Comparison of ENCODE assay signal across 17 cellular contexts in the genomic region with DNA sequence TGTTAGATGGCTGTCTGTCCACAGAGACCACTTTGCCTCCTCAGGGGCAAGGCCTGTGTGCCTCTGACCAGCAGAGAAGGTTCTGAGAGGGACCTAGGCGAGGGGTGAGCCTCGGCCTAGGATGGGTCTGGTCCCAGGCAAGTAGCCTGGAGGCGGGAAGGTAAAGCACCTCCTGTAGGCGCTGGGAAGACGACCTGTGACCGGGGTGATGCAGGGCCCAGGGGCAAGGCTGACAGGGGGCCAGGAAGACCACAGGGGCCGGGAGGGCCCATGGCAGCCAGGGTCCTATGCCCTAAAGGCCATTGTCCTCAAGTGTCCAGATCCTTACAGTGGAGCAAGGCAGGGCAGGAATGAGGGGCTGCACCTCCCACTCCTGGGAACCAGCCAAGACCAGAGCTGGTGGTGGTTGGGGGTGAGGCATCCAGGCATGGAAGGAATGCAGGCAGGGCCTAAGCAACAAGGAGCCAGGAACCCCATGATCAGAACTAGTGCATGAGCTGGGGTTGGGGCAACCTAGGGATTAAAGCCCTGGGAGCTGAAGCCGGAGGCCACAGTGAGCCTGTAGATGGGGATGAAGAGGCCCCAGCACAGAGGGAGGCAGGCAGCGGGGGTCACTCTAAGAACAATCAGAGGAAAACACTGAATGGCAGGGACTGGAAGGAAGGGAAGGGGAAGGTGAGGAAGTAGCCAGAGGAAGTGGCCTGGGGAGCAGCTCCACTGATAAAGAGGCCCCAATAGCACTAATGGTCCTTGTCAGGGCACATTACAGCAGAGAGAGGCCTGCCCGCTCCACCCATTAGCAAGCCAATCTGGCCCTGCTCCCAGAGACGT. TPM values are rescaled to one million over a fixed set of nuclear protein-coding genes. Genes with fewer than 3 reads are reported as not detected.
DNase-seq lines count a peak whose midpoint lies in the region; ATAC-seq lines count a peak whose summit lies in the region.
"Had no signal": no experiment of that assay in that cellular context is flagged by ENCODE, and none has a peak within 500 bp of the region (broad histone marks: within the 10 kb centered on the region; RNA-seq: fewer than 3 reads in every experiment).

No MANE protein-coding gene starts in this region.

- peaks cover 26% of the 10 kb centered on the region for H3K4me1 Mint-ChIP-seq in stimulated activated memory B cell treated with anti-CD40 and anti-IgM and Interleukin-4, amounts not matched to agents 10 μg/mL and 1 μg/mL and 100 μg/mL, for 72 hours

- peaks cover 11% of the 10 kb centered on the region for H3K36me3 Mint-ChIP-seq in stimulated activated memory B cell treated with anti-CD40 and anti-IgM and Interleukin-4, amounts not matched to agents 10 μg/mL and 1 μg/mL and 100 μg/mL, for 72 hours

- no peak overlapping the region for H3K4me3 Mint-ChIP-seq in stimulated activated memory B cell treated with anti-CD40 and anti-IgM and Interleukin-4, amounts not matched to agents 10 μg/mL and 1 μg/mL and 100 μg/mL, for 72 hours

- no peak overlapping the region for H3K4me3 ChIP-seq in H7 (ENCODE audit: insufficient read depth, low read depth, low read length)
- H3K4me3 ChIP-seq: dorsolateral prefrontal cortex, psoas muscle, stomach had no signal

- DNase-seq in H7 (peak; percentile 74), astrocyte of the hippocampus (ENCODE audit: low read depth, low spot score) (peak; percentile 90), kidney glomerular epithelial cell (lab: John Stamatoyannopoulos, UW) (peak; percentile 17), NCI-H1436 (lab: John Stamatoyannopoulos, UW) (no peak)
- DNase-seq in stimulated activated CD4-positive, alpha-beta T cell treated with anti-CD3 and anti-CD28 coated beads, Interleukin-4, amount 100 ng/mL, for 4 hours = no peak
- DNase-seq: activated CD8-positive, alpha-beta memory T cell treated with anti-CD3 and anti-CD28 coated beads for 24 hours; activated naive CD4-positive, alpha-beta T cell treated with anti-CD3 and anti-CD28 coated beads, Interleukin-2, amount 50 U/mL, for 16 hours; COR-L47; dorsolateral prefrontal cortex; midbrain; NCI-H524 treated with DMSO at 0.1 percent for 48 hours; stimulated activated CD4-positive, alpha-beta T cell treated with anti-CD3 and anti-CD28 coated beads, Interleukin-4, amount 100 ng/mL, for 24 hours; stomach had no signal

- no peaks in the 10 kb centered on the region for H3K27me3 ChIP-seq in H7 (ENCODE audit: control insufficient read depth, insufficient read depth, low read length)
- H3K27me3 ChIP-seq: dorsolateral prefrontal cortex, stomach had no signal

- H3K27me3 Mint-ChIP-seq in stimulated activated memory B cell treated with anti-CD40 and anti-IgM and Interleukin-4, amounts not matched to agents 10 μg/mL and 1 μg/mL and 100 μg/mL, for 72 hours = no peaks in the 10 kb centered on the region

- no peaks in the 10 kb centered on the region for H3K9me3 Mint-ChIP-seq in stimulated activated memory B cell treated with anti-CD40 and anti-IgM and Interleukin-4, amounts not matched to agents 10 μg/mL and 1 μg/mL and 100 μg/mL, for 72 hours

- peak overlapping the region; percentile 45 for H3K27ac Mint-ChIP-seq in stimulated activated memory B cell treated with anti-CD40 and anti-IgM and Interleukin-4, amounts not matched to agents 10 μg/mL and 1 μg/mL and 100 μg/mL, for 72 hours

- no peak for ATAC-seq in stimulated activated memory B cell treated with anti-CD40 and anti-IgM and Interleukin-4, amounts not matched to agents 10 μg/mL and 1 μg/mL and 100 μg/mL, for 72 hours
- no peak for ATAC-seq in GM21367 (IDR thresholded peaks at IDR 0.05; ENCODE audit: unreplicated experiment)
- ATAC-seq: psoas muscle had no signal

- no peaks in the 10 kb centered on the region for H3K36me3 ChIP-seq in H7 (replicated peaks; ENCODE audit: control insufficient read depth, insufficient read depth, low read length)
- H3K36me3 ChIP-seq: stomach had no signal

RNA-seq across cellular contexts. Expression of gene KLHL35, which starts 32.9 kb away (rescaled TPM):
- 1.2 and 2.7 TPM in 2 replicates for total RNA-seq in H7 (2014; rRNA removed; shearing (Covaris generic))
- total RNA-seq: HT1080 had no signal

RNA-seq across cellular contexts. Expression of gene GDPD5, which starts 59.8 kb away (rescaled TPM):
- total RNA-seq in H7 (2014; rRNA removed; shearing (Covaris generic)) = 11.2 and 12.5 TPM in 2 replicates

Comparison
In these comparisons a context has a peak if more than half of its experiments do, and no peak if none do; other contexts are left out.
1. DNase-seq: peak in H7 (single experiment), astrocyte of the hippocampus (single experiment) and kidney glomerular epithelial cell (single experiment); none in NCI-H1436 (single experiment) and stimulated activated CD4-positive, alpha-beta T cell treated with anti-CD3 and anti-CD28 coated beads, Interleukin-4, amount 100 ng/mL, for 4 hours (0 of 2).